Comparison of ENCODE assay signal across 27 cellular contexts in the genomic region with DNA sequence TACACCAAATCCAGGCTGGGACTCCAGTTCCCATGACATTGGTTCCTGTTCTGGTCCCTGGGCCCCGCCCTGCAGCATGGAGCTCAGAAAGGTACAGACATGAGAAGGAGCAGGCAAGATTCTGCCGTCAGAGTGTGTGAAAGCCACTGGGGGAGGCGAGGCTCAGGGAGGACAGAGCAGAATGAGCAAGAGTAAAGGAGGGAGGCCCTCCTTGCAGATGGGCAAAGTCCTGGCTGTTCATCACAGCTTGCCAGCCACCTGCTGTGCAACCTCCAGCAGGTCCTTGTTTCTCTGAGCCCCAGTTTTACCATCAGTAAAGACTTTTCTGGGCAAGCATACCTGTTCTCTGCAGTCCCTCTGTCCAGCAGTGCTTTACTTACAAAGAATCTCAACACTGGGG.
DNase-seq lines count a peak whose midpoint lies in the region; ATAC-seq, FAIRE-seq and TF ChIP-seq lines count a peak whose summit lies in the region.
"Had no signal": no experiment of that assay in that cellular context is flagged by ENCODE, and none has a peak within 500 bp of the region (broad histone marks: within the 10 kb centered on the region; RNA-seq: fewer than 3 reads in every experiment).

No MANE protein-coding gene starts in this region.

- 0 out of 2 replicates have a peak, but pooled peaks cover 4% of the 10 kb centered on the region for H3K9me3 ChIP-seq in HepG2 (ENCODE audit: low read length)
- H3K9me3 ChIP-seq in right lobe of liver, result no peaks in the 10 kb centered on the region
- no peaks in the 10 kb centered on the region for H3K9me3 ChIP-seq in suprapubic skin
- H3K9me3 ChIP-seq: BE2C had no signal

- CTCF ChIA-PET in HepG2 (lab: Yijun Ruan, JAX; ENCODE audit: low intra/inter-chr PET ratio, low total read pairs), result interaction anchor here (1.8 to 3.0 kb wide), 2 partner anchors 141 to 173 kb away, joined by 7 to 17 read pairs; a partner anchor contains a TSS

- FAIRE-seq in HepG2 (lab: Jason Lieb, UNC), result no peak
- FAIRE-seq: A204.1, D721Med, GM12891, GM19239, H1 had no signal

- H3K36me3 ChIP-seq in HepG2 (replicated peaks in 1 of 2; ENCODE audit: control insufficient read depth in 1 of 2, insufficient read depth in 2 of 2, low read length in 2 of 2) (no peaks in the 10 kb centered on the region), right lobe of liver (no peaks in the 10 kb centered on the region), suprapubic skin (no peaks in the 10 kb centered on the region)
- H3K36me3 ChIP-seq: BE2C; BLaER1 treated with 17β-estradiol and CSF1 and Interleukin-3, amounts not matched to agents 10 nM and 100 nM had no signal

- TF ChIP-seq RAD21 in HepG2 (CRISPR knock-in tag; IDR thresholded peaks at IDR 0.05), result no peak

- H3K27ac Mint-ChIP-seq in nephron progenitor cell, result peak overlapping the region; percentile 69
- H3K27ac Mint-ChIP-seq: CD14-positive monocyte; CD4-positive, alpha-beta T cell; CD8-positive, alpha-beta memory T cell had no signal

- no peak overlapping the region for H3K27ac ChIP-seq in HepG2 (ENCODE audit: extremely low read length, insufficient read depth, low read length)
- H3K27ac ChIP-seq in right lobe of liver, result no peak overlapping the region
- no peak overlapping the region for H3K27ac ChIP-seq in suprapubic skin
- H3K27ac ChIP-seq: 22Rv1; BLaER1 treated with 17β-estradiol and CSF1 and Interleukin-3, amounts not matched to agents 10 nM and 100 nM; GM23248 had no signal

- H3K27me3 ChIP-seq in HepG2 (ENCODE audit: control insufficient read depth in 1 of 2, insufficient read depth in 2 of 2, low read length in 2 of 2) (0 out of 5 replicates have a peak, but pooled peaks cover 1 to 3% of the 10 kb centered on the region in 2 experiments), right lobe of liver (peaks cover 0 to 8% of the 10 kb centered on the region in 2 donors), suprapubic skin (peaks cover 50% of the 10 kb centered on the region)
- H3K27me3 ChIP-seq: BE2C had no signal

- no TSS peak for BruUV-seq in HepG2 (replicated peaks; lab: Mats Ljungman, UMichigan)

- no peak overlapping the region for H2AFZ ChIP-seq in HepG2 (ENCODE audit: low read length)
- H2AFZ ChIP-seq: GM23248 had no signal

- no peaks in the 10 kb centered on the region for H3K36me3 Mint-ChIP-seq in nephron progenitor cell (ENCODE audit: low read depth)
- H3K36me3 Mint-ChIP-seq: CD14-positive monocyte; CD8-positive, alpha-beta memory T cell had no signal

- TF ChIP-seq CTCF in HepG2 (CRISPR knock-in tag; IDR thresholded peaks at IDR 0.05) (no peak), right lobe of liver (IDR thresholded peaks at IDR 0.05) (no peak), nephron progenitor cell (IDR thresholded peaks at IDR 0.05) (no peak), suprapubic skin (IDR thresholded peaks at IDR 0.05) (no peak)

- peaks cover 7% of the 10 kb centered on the region for H3K9me3 Mint-ChIP-seq in nephron progenitor cell
- H3K9me3 Mint-ChIP-seq: CD4-positive, alpha-beta T cell had no signal

- peaks cover 15% of the 10 kb centered on the region for H3K4me1 Mint-ChIP-seq in nephron progenitor cell

- no peak overlapping the region for H3K9ac ChIP-seq in HepG2 (ENCODE audit: insufficient read depth, low read depth, low read length)
- H3K9ac ChIP-seq: BLaER1 treated with 17β-estradiol and CSF1 and Interleukin-3, amounts not matched to agents 10 nM and 100 nM; GM23248 had no signal

- no peak overlapping the region for H3K4me2 ChIP-seq in HepG2 (ENCODE audit: low read depth, low read length)
- H3K4me2 ChIP-seq: BLaER1 treated with 17β-estradiol and CSF1 and Interleukin-3, amounts not matched to agents 10 nM and 100 nM had no signal

- H3K4me3 Mint-ChIP-seq in nephron progenitor cell, result no peak overlapping the region
- H3K4me3 Mint-ChIP-seq: CD4-positive, alpha-beta T cell; CD8-positive, alpha-beta memory T cell; H9 had no signal

- no peak for TF ChIP-seq EP300 in HepG2 (IDR thresholded peaks at IDR 0.05; ENCODE audit: low read depth in 2 of 2, low read length in 2 of 2)
- TF ChIP-seq EP300 in HepG2 (CRISPR knock-in tag; IDR thresholded peaks at IDR 0.05; ENCODE audit: borderline replicate concordance), result no peak
- TF ChIP-seq EP300 in suprapubic skin (IDR thresholded peaks at IDR 0.05), result no peak

- TF ChIP-seq POLR2A in HepG2 (IDR thresholded peaks at IDR 0.05; ENCODE audit: insufficient read depth in 1 of 2, low read depth in 2 of 2, low read length in 2 of 2) (no peak), right lobe of liver (IDR thresholded peaks at IDR 0.05) (no peak), GM18505 (IDR thresholded peaks at IDR 0.05; ENCODE audit: borderline replicate concordance, extremely low read depth, insufficient read depth, insufficient read length) (no peak), suprapubic skin (IDR thresholded peaks at IDR 0.05) (no peak)

- H3K4me1 ChIP-seq in HepG2 (ENCODE audit: insufficient read depth, low read length) (peaks cover 11% of the 10 kb centered on the region; the same call in 1 of the 2 replicates), right lobe of liver (no peaks in the 10 kb centered on the region), suprapubic skin (peaks cover 9% of the 10 kb centered on the region)
- H3K4me1 ChIP-seq: BE2C had no signal

- POLR2A ChIA-PET in HepG2 (lab: Yijun Ruan, JAX), result no interaction called here

- no peaks in the 10 kb centered on the region for H3K79me2 ChIP-seq in HepG2 (ENCODE audit: insufficient read depth, low read length)

- ATAC-seq in HepG2 (no peak), right lobe of liver (no peak), GM18505 (IDR thresholded peaks at IDR 0.05; ENCODE audit: unreplicated experiment) (no peak)
- ATAC-seq: HCT116 had no signal

- intact Hi-C loops in HepG2 (cut with micrococcal nuclease; ENCODE audit: unreplicated experiment) (loop anchor here (2.0 kb wide), 1 partner anchor 142 kb away; no protein-coding TSS in a partner anchor), right lobe of liver (cut with DNase I) (no loop called here)

- WGBS in HepG2 (ENCODE audit: low lambda C conversion rate), result 62% methylated on average over 2 of the region's 3 CpGs
- WGBS in right lobe of liver (ENCODE audit: insufficient coverage, low coverage, low lambda C conversion rate, missing lambda C conversion rate), result 41% methylated on average over 3 of the region's 3 CpGs
- 71% methylated on average over 3 of the region's 3 CpGs for WGBS in suprapubic skin

- H3K27me3 Mint-ChIP-seq in nephron progenitor cell (ENCODE audit: low read depth, poor library complexity), result peaks cover 7% of the 10 kb centered on the region

- in situ Hi-C loops in HepG2 (cut with HindIII; ENCODE audit: extremely low pct_ligation_motif_present, low pct_unique_long_range_greater_than_20kb), result loop anchor here (25.0 kb wide), 1 partner anchor 856 kb away; no protein-coding TSS in a partner anchor

- H4K20me1 ChIP-seq in HepG2 (ENCODE audit: insufficient read depth, low read length), result no peaks in the 10 kb centered on the region

- H3K4me3 ChIP-seq in HepG2 (replicated peaks in 1 of 3; ENCODE audit: insufficient read depth in 1 of 3, low read depth in 2 of 3, low read length in 3 of 3) (no peak overlapping the region), right lobe of liver (no peak overlapping the region), suprapubic skin (no peak overlapping the region)
- H3K4me3 ChIP-seq: BLaER1 treated with 17β-estradiol and CSF1 and Interleukin-3, amounts not matched to agents 10 nM and 100 nM; GM23248 had no signal

- DNase-seq in HepG2 (ENCODE audit: low spot score), result no peak
- no peak for DNase-seq in right lobe of liver
- peak; percentile 68 for DNase-seq in cerebellar cortex (ENCODE audit: low spot score)
- DNase-seq in nephron progenitor cell, result no peak
- no peak for DNase-seq in suprapubic skin (ENCODE audit: low spot score in 2 of 2)
- no peak for DNase-seq in KG1 (lab: John Stamatoyannopoulos, UW)
- DNase-seq: ACHN; AML-193; BE2C; CD4-positive, alpha-beta T cell; CD8-positive, alpha-beta memory T cell; DMS 273 treated with DMSO at 0.1 percent for 48 hours; DMS79; EL; GF-D8; GM23248; H9 had no signal

TF ChIP-seq in HepG2, 621 proteins besides CTCF, POLR2A, EP300 and RAD21:
- TF ChIP-seq ZNF768 (CRISPR knock-in tag; IDR thresholded peaks at IDR 0.05), result 0 out of 2 replicates have a peak, but pooled peaks have one; percentile 21
- TF ChIP-seq ZNF468 (CRISPR knock-in tag; IDR thresholded peaks at IDR 0.05), result no peak
